ENCODE assay signal across 7 cellular contexts in genomic region chr6:165049362-165049761, GRCh38.
DNase-seq lines count a peak whose midpoint lies in the region; ATAC-seq and TF ChIP-seq lines count a peak whose summit lies in the region.

No MANE protein-coding gene starts in this region.

- H3K4me1 ChIP-seq in right lobe of liver: no peaks in the 10 kb centered on the region

- no peaks in the 10 kb centered on the region for H3K27me3 ChIP-seq in HL-60 (ENCODE audit: insufficient read depth, poor library complexity, severe bottlenecking)
- no peaks in the 10 kb centered on the region for H3K27me3 ChIP-seq in right lobe of liver

- no peaks in the 10 kb centered on the region for H3K36me3 ChIP-seq in right lobe of liver

- intact Hi-C loops in right lobe of liver (cut with DNase I): no loop called here

- no peak for TF ChIP-seq POLR2A in right lobe of liver (IDR thresholded peaks at IDR 0.05)

- DNase-seq in EL (peak; percentile 0), HL-60 (ENCODE audit: low read depth in 1 of 2, low spot score in 1 of 2) (peak; percentile 29 to 62), UCSD-AML1 (lab: John Stamatoyannopoulos, UW; ENCODE audit: unreplicated experiment) (peak; percentile 28), right lobe of liver (peak; percentile 69 to 79 (median 75)), NCI-H1694 treated with DMSO at 0.1 percent for 48 hours (lab: John Stamatoyannopoulos, UW) (no peak)

- 18% methylated on average over 7 of the region's 7 CpGs for WGBS in right lobe of liver (ENCODE audit: insufficient coverage, low coverage, low lambda C conversion rate, missing lambda C conversion rate)

- no peak overlapping the region for H3K4me3 ChIP-seq in HL-60 (replicated peaks; ENCODE audit: insufficient read depth, low read length)
- H3K4me3 ChIP-seq in right lobe of liver: no peak overlapping the region

- TF ChIP-seq CTCF in HL-60 (IDR thresholded peaks at IDR 0.05; ENCODE audit: insufficient read depth, low read length) (peak; percentile 23), right lobe of liver (IDR thresholded peaks at IDR 0.05) (peak; percentile 68 to 77 (median 72))

- ATAC-seq in right lobe of liver (peak; percentile 93 to 98 (median 96)), HG02938 (IDR thresholded peaks at IDR 0.05; ENCODE audit: unreplicated experiment) (no peak), GM18520 (IDR thresholded peaks at IDR 0.05; ENCODE audit: unreplicated experiment) (no peak)

- H3K27ac ChIP-seq in HL-60 (replicated peaks): no peak overlapping the region
- H3K27ac ChIP-seq in right lobe of liver: no peak overlapping the region

- peaks cover 0 to 7% (median 0%) of the 10 kb centered on the region in 4 donors for H3K9me3 ChIP-seq in right lobe of liver

Comparison
In these comparisons a context has a peak if more than half of its experiments do, and no peak if none do; other contexts are left out.
1. ATAC-seq: peak in right lobe of liver (4 of 4); none in HG02938 (single experiment) and GM18520 (single experiment).